17 cellular contexts compared by ENCODE assay signal in the genomic region with DNA sequence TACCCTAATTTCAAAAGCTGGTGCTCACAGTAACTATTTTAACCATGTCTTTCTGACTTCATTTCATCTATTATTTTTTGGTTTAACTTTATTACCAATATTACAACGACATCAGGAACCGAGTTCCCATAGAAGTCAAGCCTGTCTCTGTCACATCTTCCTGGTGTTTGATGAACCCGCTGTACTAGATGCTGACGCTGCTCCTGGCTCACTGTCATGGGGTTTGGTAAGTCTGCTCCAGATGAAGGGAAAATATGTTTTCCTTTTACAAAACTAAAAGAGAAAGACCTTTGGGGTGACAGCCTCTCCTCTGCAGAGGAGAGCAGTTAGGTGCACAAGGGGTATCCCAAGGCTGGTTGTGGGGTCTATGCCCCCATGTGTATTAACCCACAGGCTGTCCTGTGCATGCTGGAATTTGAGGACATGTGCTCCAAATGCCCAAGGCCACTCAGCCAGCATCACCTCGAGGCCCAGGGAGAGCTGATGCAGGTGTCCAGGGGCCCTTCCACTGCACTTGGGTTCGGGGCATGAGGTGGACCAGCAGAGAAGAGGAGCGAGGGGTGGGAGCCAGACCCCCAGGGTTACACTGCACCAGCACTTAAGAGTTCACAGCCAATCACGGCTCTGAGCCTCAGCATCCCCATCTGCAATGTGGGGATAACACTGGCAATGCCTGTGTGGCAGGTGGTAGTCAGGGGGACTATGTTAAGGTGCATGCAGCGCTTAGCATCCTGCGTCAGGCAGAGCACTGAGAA.
DNase-seq lines count a peak whose midpoint lies in the region; ATAC-seq, FAIRE-seq and TF ChIP-seq lines count a peak whose summit lies in the region.
"Had no signal": no experiment of that assay in that cellular context is flagged by ENCODE, and none has a peak within 500 bp of the region (broad histone marks: within the 10 kb centered on the region; RNA-seq: fewer than 3 reads in every experiment).

No MANE protein-coding gene starts in this region.

- H3K9me3 ChIP-seq in thoracic aorta = no peaks in the 10 kb centered on the region

- H3K4me1 Mint-ChIP-seq in CD14-positive monocyte = peaks cover 40% of the 10 kb centered on the region
- H3K4me1 Mint-ChIP-seq in activated naive CD8-positive, alpha-beta T cell (ENCODE audit: low read depth) = peaks cover 54% of the 10 kb centered on the region
- H3K4me1 Mint-ChIP-seq in immature natural killer cell = peaks cover 56 to 65% of the 10 kb centered on the region in 2 donors

- peak overlapping the region; percentile 64 to 88 for H3K4me3 Mint-ChIP-seq in CD14-positive monocyte
- H3K4me3 Mint-ChIP-seq in activated naive CD8-positive, alpha-beta T cell = peak overlapping the region; percentile 70
- peak overlapping the region in 3 of 5 donors; percentile 6 to 78 (median 68) for H3K4me3 Mint-ChIP-seq in immature natural killer cell

- H3K27me3 ChIP-seq in thoracic aorta (replicated peaks; ENCODE audit: insufficient read depth) = no peaks in the 10 kb centered on the region

- DNase-seq in CD14-positive monocyte (ENCODE audit: low spot score) = no peak
- DNase-seq in immature natural killer cell = no peak
- DNase-seq in thoracic aorta (ENCODE audit: low spot score) = no peak
- no peak for DNase-seq in activated T-cell treated with anti-CD3 and anti-CD28 coated beads, Interleukin-2, amount 50 U/mL, for 48 hours
- DNase-seq in GM19239 (ENCODE audit: insufficient read length, low spot score) = no peak
- DNase-seq: COR-L47, DMS153, IMR-90, Kasumi-1, NCI-H1105 treated with DMSO at 0.1 percent for 48 hours, NCI-H187 treated with DMSO at 0.1 percent for 48 hours, NCI-H82, SHP77 had no signal

- peaks cover 0 to 7% of the 10 kb centered on the region in 2 donors for H3K36me3 Mint-ChIP-seq in CD14-positive monocyte
- H3K36me3 Mint-ChIP-seq in activated naive CD8-positive, alpha-beta T cell = peaks cover 2% of the 10 kb centered on the region
- peaks cover 1 to 12% (median 6%) of the 10 kb centered on the region in 3 donors for H3K36me3 Mint-ChIP-seq in immature natural killer cell

- H3K27ac ChIP-seq in thoracic aorta = peak overlapping the region; percentile 72 to 83

- H3K4me1 ChIP-seq in thoracic aorta (ENCODE audit: control insufficient read depth in 1 of 2, low read depth in 2 of 2) = peaks cover 62 to 100% of the 10 kb centered on the region in 2 donors

- H3K4me3 ChIP-seq in thoracic aorta = no peak overlapping the region

- H3K9me3 Mint-ChIP-seq in CD14-positive monocyte (no peaks in the 10 kb centered on the region), immature natural killer cell (no peaks in the 10 kb centered on the region)
- H3K9me3 Mint-ChIP-seq in activated naive CD8-positive, alpha-beta T cell (ENCODE audit: low read depth) = no peaks in the 10 kb centered on the region

- ATAC-seq in thoracic aorta (ENCODE audit: insufficient number of reproducible peaks, low FRiP score, low read depth) = no peak
- no peak for ATAC-seq in esophagus mucosa
- ATAC-seq: HCT116 had no signal

- H3K27me3 Mint-ChIP-seq in CD14-positive monocyte (ENCODE audit: low read depth in 3 of 3) (peaks cover 4 to 16% (median 11%) of the 10 kb centered on the region in 3 donors), immature natural killer cell (ENCODE audit: low read depth in 3 of 3) (peaks cover 0 to 6% (median 0%) of the 10 kb centered on the region in 3 donors)
- H3K27me3 Mint-ChIP-seq in activated naive CD8-positive, alpha-beta T cell = no peaks in the 10 kb centered on the region

- H3K27ac Mint-ChIP-seq in CD14-positive monocyte = peak overlapping the region in 1 of 7 donors; percentile 43
- no peak overlapping the region for H3K27ac Mint-ChIP-seq in activated naive CD8-positive, alpha-beta T cell
- peak overlapping the region in 1 of 6 donors; percentile 40 for H3K27ac Mint-ChIP-seq in immature natural killer cell

- no peak for FAIRE-seq in GM19239 (lab: Jason Lieb, UNC)
- FAIRE-seq: RCC 7860 had no signal

- intact Hi-C loops in CD14-positive monocyte (cut with micrococcal nuclease) = no loop called here

- H3K36me3 ChIP-seq in thoracic aorta = no peaks in the 10 kb centered on the region

- TF ChIP-seq CTCF in CD14-positive monocyte (IDR thresholded peaks at IDR 0.05) = no peak
- TF ChIP-seq CTCF in thoracic aorta (IDR thresholded peaks at IDR 0.05) = no peak
